8 cellular contexts compared by ENCODE assay signal in genomic region chr4:110049951-110050925, GRCh38.
DNase-seq lines count a peak whose midpoint lies in the region; ATAC-seq, FAIRE-seq and TF ChIP-seq lines count a peak whose summit lies in the region.

No MANE protein-coding gene starts in this region.

- H3K27ac Mint-ChIP-seq in activated CD4-positive, alpha-beta memory T cell treated with anti-CD3 and anti-CD28 coated beads for 36 hours: no peak overlapping the region
- no peak overlapping the region for H3K27ac Mint-ChIP-seq in naive thymus-derived CD8-positive, alpha-beta T cell

- H3K9ac ChIP-seq in endothelial cell of umbilical vein (replicated peaks; ENCODE audit: extremely low read depth, insufficient read depth, low read length): no peak overlapping the region

- no peaks in the 10 kb centered on the region for H3K79me2 ChIP-seq in endothelial cell of umbilical vein (ENCODE audit: control insufficient read depth, insufficient read depth, low read length)

- no peaks in the 10 kb centered on the region for H3K9me1 ChIP-seq in endothelial cell of umbilical vein (replicated peaks; ENCODE audit: control insufficient read depth, extremely low read depth, insufficient read depth, low read length)

- no peaks in the 10 kb centered on the region for H3K27me3 Mint-ChIP-seq in activated CD4-positive, alpha-beta memory T cell treated with anti-CD3 and anti-CD28 coated beads for 36 hours
- H3K27me3 Mint-ChIP-seq in naive thymus-derived CD8-positive, alpha-beta T cell: no peaks in the 10 kb centered on the region

- intact Hi-C loops in activated CD4-positive, alpha-beta memory T cell treated with anti-CD3 and anti-CD28 coated beads for 36 hours (cut with micrococcal nuclease): loop anchor here (1.0 to 2.0 kb wide), 3 partner anchors 45 to 460 kb away; no protein-coding TSS in a partner anchor
- intact Hi-C loops in endothelial cell of umbilical vein (cut with micrococcal nuclease): loop anchor here (1.0 to 5.0 kb wide), 4 partner anchors 37 to 467 kb away; partner anchors contain the start of gene ELOVL6

- no peak overlapping the region for H3K4me3 Mint-ChIP-seq in activated CD4-positive, alpha-beta memory T cell treated with anti-CD3 and anti-CD28 coated beads for 36 hours
- H3K4me3 Mint-ChIP-seq in naive thymus-derived CD8-positive, alpha-beta T cell: no peak overlapping the region

- no peaks in the 10 kb centered on the region for H3K36me3 Mint-ChIP-seq in activated CD4-positive, alpha-beta memory T cell treated with anti-CD3 and anti-CD28 coated beads for 36 hours
- H3K36me3 Mint-ChIP-seq in naive thymus-derived CD8-positive, alpha-beta T cell: peaks cover 0 to 2% (median 0%) of the 10 kb centered on the region in 3 donors

- DNase-seq in CD1c-positive myeloid dendritic cell (ENCODE audit: extremely low spot score) (peak; percentile 58), NCI-H2081 (lab: John Stamatoyannopoulos, UW) (peak; percentile 2 to 6), endothelial cell of umbilical vein (ENCODE audit: low read depth, low spot score) (peak; percentile 46), superior temporal gyrus (ENCODE audit: extremely low spot score) (peak; percentile 86)
- DNase-seq in activated CD4-positive, alpha-beta memory T cell treated with anti-CD3 and anti-CD28 coated beads for 36 hours: peak; percentile 56
- DNase-seq in naive thymus-derived CD8-positive, alpha-beta T cell: peak; percentile 21 to 76 (median 52)

- no peak overlapping the region for H3K4me3 ChIP-seq in endothelial cell of umbilical vein (replicated peaks in 1 of 3; ENCODE audit: insufficient read depth in 1 of 3, low read depth in 1 of 3, low read length in 3 of 3)

- CTCF ChIA-PET in activated CD4-positive, alpha-beta memory T cell treated with anti-CD3 and anti-CD28 coated beads for 36 hours (lab: Charles Lee): interaction anchor here (0.6 to 5.8 kb wide), 33 partner anchors 8 to 1900 kb away, joined by 3 to 115 read pairs (median 5); partner anchors contain the start of gene ELOVL6
- CTCF ChIA-PET in endothelial cell of umbilical vein (lab: Charles Lee): interaction anchor here (0.6 to 3.2 kb wide), 34 partner anchors 9 to 1982 kb away, joined by 3 to 58 read pairs (median 4); partner anchors contain the start of gene ELOVL6

- TF ChIP-seq POLR2A in endothelial cell of umbilical vein (IDR thresholded peaks at IDR 0.05; ENCODE audit: low read depth, low read length): no peak

- ATAC-seq in GM21423 (IDR thresholded peaks at IDR 0.05; ENCODE audit: unreplicated experiment): peak; percentile 44
- ATAC-seq in naive thymus-derived CD8-positive, alpha-beta T cell: peak in 1 of 2 donors; percentile 59
- no peak for ATAC-seq in HG03045 (IDR thresholded peaks at IDR 0.05; ENCODE audit: unreplicated experiment)

- BruUV-seq in endothelial cell of umbilical vein (replicated peaks; lab: Mats Ljungman, UMichigan): TSS peak; percentile 13

- peak; percentile 68 for FAIRE-seq in endothelial cell of umbilical vein (lab: Jason Lieb, UNC)

- no peaks in the 10 kb centered on the region for H3K36me3 ChIP-seq in endothelial cell of umbilical vein (ENCODE audit: control insufficient read depth in 2 of 2, extremely low read depth in 1 of 2, insufficient read depth in 2 of 2, low read length in 2 of 2)

- no peaks in the 10 kb centered on the region for H3K9me3 ChIP-seq in endothelial cell of umbilical vein (replicated peaks; ENCODE audit: control insufficient read depth, insufficient read depth, low read length)

- H3K4me1 ChIP-seq in endothelial cell of umbilical vein (ENCODE audit: control insufficient read depth, extremely low read depth, insufficient read depth, low read length): no peaks in the 10 kb centered on the region

- no peaks in the 10 kb centered on the region for H3K27me3 ChIP-seq in endothelial cell of umbilical vein (ENCODE audit: control insufficient read depth in 2 of 2, insufficient read depth in 2 of 2, low read length in 2 of 2)

- no peak overlapping the region for H2AFZ ChIP-seq in endothelial cell of umbilical vein (ENCODE audit: low read depth, low read length)

- TF ChIP-seq CTCF in endothelial cell of umbilical vein (IDR thresholded peaks at IDR 0.05; ENCODE audit: extremely low read depth in 1 of 2, insufficient read depth in 1 of 2, low read depth in 1 of 2, low read length in 2 of 2): peak; percentile 68 to 75

- POLR2A ChIA-PET in activated CD4-positive, alpha-beta memory T cell treated with anti-CD3 and anti-CD28 coated beads for 36 hours (lab: Charles Lee): no interaction called here
- POLR2A ChIA-PET in endothelial cell of umbilical vein (lab: Charles Lee): no interaction called here
- POLR2A ChIA-PET in naive thymus-derived CD8-positive, alpha-beta T cell (lab: Charles Lee): interaction anchor here (0.8 to 1.4 kb wide), 2 partner anchors 146 to 148 kb away, joined by 3 read pairs; partner anchors contain the start of gene ELOVL6

- H3K9me3 Mint-ChIP-seq in activated CD4-positive, alpha-beta memory T cell treated with anti-CD3 and anti-CD28 coated beads for 36 hours: no peaks in the 10 kb centered on the region
- H3K9me3 Mint-ChIP-seq in naive thymus-derived CD8-positive, alpha-beta T cell: no peaks in the 10 kb centered on the region

- peaks cover under 1% of the 10 kb centered on the region for H3K4me1 Mint-ChIP-seq in activated CD4-positive, alpha-beta memory T cell treated with anti-CD3 and anti-CD28 coated beads for 36 hours (ENCODE audit: low read depth)
- H3K4me1 Mint-ChIP-seq in naive thymus-derived CD8-positive, alpha-beta T cell: peaks cover 0 to 6% (median under 1%) of the 10 kb centered on the region in 4 donors

- dilution Hi-C loops in endothelial cell of umbilical vein (cut with MboI; ENCODE audit: extremely low pct_ligation_motif_present, low sequenced_read_pairs): no loop called here

- no peak overlapping the region for H3K27ac ChIP-seq in endothelial cell of umbilical vein (ENCODE audit: insufficient read depth, low read depth, low read length)

- no peaks in the 10 kb centered on the region for H4K20me1 ChIP-seq in endothelial cell of umbilical vein (replicated peaks; ENCODE audit: control insufficient read depth, extremely low read depth, insufficient read depth, low read length)

- no peak overlapping the region for H3K4me2 ChIP-seq in endothelial cell of umbilical vein (ENCODE audit: insufficient read depth, low read length)

TF ChIP-seq in endothelial cell of umbilical vein, 7 proteins besides CTCF, POLR2A, EP300 and RAD21:
- TF ChIP-seq FOS (IDR thresholded peaks at IDR 0.05; ENCODE audit: borderline replicate concordance, insufficient read depth, low read length) (no peak), EZH2 (IDR thresholded peaks at IDR 0.05; ENCODE audit: borderline replicate concordance, low read depth, low read length, severe bottlenecking) (no peak), POLR2AphosphoS5 (IDR thresholded peaks at IDR 0.05; ENCODE audit: insufficient read depth, low read depth, low read length) (no peak), GATA2 (IDR thresholded peaks at IDR 0.05; ENCODE audit: insufficient read depth, insufficient read length, low read depth, low read length) (no peak), MYC (IDR thresholded peaks at IDR 0.05; ENCODE audit: low read depth, low read length) (no peak), JUN (IDR thresholded peaks at IDR 0.05; ENCODE audit: borderline replicate concordance, insufficient read depth, insufficient read length, low read depth) (no peak)
- TF ChIP-seq, protein P1, sequence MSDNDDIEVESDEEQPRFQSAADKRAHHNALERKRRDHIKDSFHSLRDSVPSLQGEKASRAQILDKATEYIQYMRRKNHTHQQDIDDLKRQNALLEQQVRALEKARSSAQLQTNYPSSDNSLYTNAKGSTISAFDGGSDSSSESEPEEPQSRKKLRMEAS (IDR thresholded peaks at IDR 0.05; ENCODE audit: insufficient read depth, insufficient read length): no peak
TF ChIP-seq in endothelial cell of umbilical vein: peak in this region for 0.

Comparison
In these comparisons a context has a peak if more than half of its experiments do, and no peak if none do; other contexts are left out.
1. DNase-seq: peak in every context shown above with its lines; median percentile 86 in superior temporal gyrus; 58 in CD1c-positive myeloid dendritic cell; 56 in activated CD4-positive, alpha-beta memory T cell treated with anti-CD3 and anti-CD28 coated beads for 36 hours; 52 in naive thymus-derived CD8-positive, alpha-beta T cell; 46 in endothelial cell of umbilical vein; 4 in NCI-H2081.